ENCODE assay signal across 1 cellular context in genomic region chr11:128872594-128872993, GRCh38.
TF ChIP-seq lines count a peak whose summit lies in the region.

No MANE protein-coding gene starts in this region.

TF ChIP-seq in HepG2, 621 proteins besides CTCF, POLR2A, EP300 and RAD21:
- TF ChIP-seq ZNF549 (CRISPR knock-in tag; IDR thresholded peaks at IDR 0.05) (no peak), ZFP36L1 (CRISPR knock-in tag; IDR thresholded peaks at IDR 0.05) (no peak), ATF6 (CRISPR knock-in tag; conservative IDR thresholded peaks at IDR 0.05) (no peak), PHF20 (CRISPR knock-in tag; IDR thresholded peaks at IDR 0.05) (no peak), ZBTB14 (CRISPR knock-in tag; IDR thresholded peaks at IDR 0.05) (no peak), TBP (CRISPR knock-in tag; IDR thresholded peaks at IDR 0.05) (no peak), ZNF484 (CRISPR knock-in tag; IDR thresholded peaks at IDR 0.05; ENCODE audit: borderline replicate concordance, low read depth) (no peak), ZC3H4 (CRISPR knock-in tag; IDR thresholded peaks at IDR 0.05; ENCODE audit: borderline replicate concordance) (no peak), ZFP91 (CRISPR knock-in tag; IDR thresholded peaks at IDR 0.05; ENCODE audit: borderline replicate concordance) (no peak)
- TF ChIP-seq, protein P1, sequence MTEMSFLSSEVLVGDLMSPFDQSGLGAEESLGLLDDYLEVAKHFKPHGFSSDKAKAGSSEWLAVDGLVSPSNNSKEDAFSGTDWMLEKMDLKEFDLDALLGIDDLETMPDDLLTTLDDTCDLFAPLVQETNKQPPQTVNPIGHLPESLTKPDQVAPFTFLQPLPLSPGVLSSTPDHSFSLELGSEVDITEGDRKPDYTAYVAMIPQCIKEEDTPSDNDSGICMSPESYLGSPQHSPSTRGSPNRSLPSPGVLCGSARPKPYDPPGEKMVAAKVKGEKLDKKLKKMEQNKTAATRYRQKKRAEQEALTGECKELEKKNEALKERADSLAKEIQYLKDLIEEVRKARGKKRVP (CRISPR knock-in tag; IDR thresholded peaks at IDR 0.05): no peak
TF ChIP-seq in HepG2: peak in this region for 0.
